11 cellular contexts compared by ENCODE assay signal in genomic region chr5:80237243-80237642, GRCh38.
"Had no signal": no experiment of that assay in that cellular context is flagged by ENCODE, and none has a peak within 500 bp of the region (broad histone marks: within the 10 kb centered on the region; RNA-seq: fewer than 3 reads in every experiment).

No MANE protein-coding gene starts in this region.

- DNase-seq: activated CD4-positive, alpha-beta T cell treated with anti-CD3 and anti-CD28 coated beads, Interleukin-2, amount 10 ng/mL, durations not matched to agents 7 days and 5 days; effector CD4-positive, alpha-beta T cell; heart left ventricle; islet precursor cell; left lung; sigmoid colon; stimulated activated CD4-positive, alpha-beta T cell treated with anti-CD3 and anti-CD28 coated beads, Interleukin-12 subunit alpha, Interleukin-12 subunit beta, amount 100 ng/mL, for 4 hours; upper lobe of left lung had no signal

- H3K27ac ChIP-seq: ascending aorta, heart left ventricle, left lung, sigmoid colon, suprapubic skin, upper lobe of left lung had no signal

- H3K27me3 Mint-ChIP-seq: activated CD4-positive, alpha-beta T cell treated with anti-CD3 and anti-CD28 coated beads, Interleukin-2, amount 10 ng/mL, durations not matched to agents 7 days and 5 days had no signal

- ATAC-seq: heart left ventricle, left lung had no signal

- H3K4me3 Mint-ChIP-seq: activated CD4-positive, alpha-beta T cell treated with anti-CD3 and anti-CD28 coated beads, Interleukin-2, amount 10 ng/mL, durations not matched to agents 7 days and 5 days; nephron had no signal

- H3K27me3 ChIP-seq: ascending aorta, heart left ventricle, left lung, sigmoid colon, suprapubic skin, upper lobe of left lung had no signal

- H3K36me3 ChIP-seq: ascending aorta, sigmoid colon, upper lobe of left lung had no signal

- H3K9me3 ChIP-seq: ascending aorta, heart left ventricle, sigmoid colon, suprapubic skin, upper lobe of left lung had no signal

- H3K4me3 ChIP-seq: ascending aorta, heart left ventricle, left lung, sigmoid colon, suprapubic skin, upper lobe of left lung had no signal
